In genomic region chr19:11447347-11448262, GRCh38 we compare ENCODE assay signal across 20 cellular contexts. TPM values are rescaled to one million over a fixed set of nuclear protein-coding genes. Genes with fewer than 3 reads are reported as not detected.
A peak's percentile ranks its signal among the peaks of the same experiment; 100 is the strongest.
DNase-seq lines count a peak whose midpoint lies in the region; ATAC-seq and TF ChIP-seq lines count a peak whose summit lies in the region.
"Had no signal": no experiment of that assay in that cellular context is flagged by ENCODE, and none has a peak within 500 bp of the region (broad histone marks: within the 10 kb centered on the region; RNA-seq: fewer than 3 reads in every experiment).

No MANE protein-coding gene starts in this region.

- no peaks in the 10 kb centered on the region for H3K9me3 Mint-ChIP-seq in stimulated activated naive CD8-positive, alpha-beta T cell treated with anti-CD3 and anti-CD28 coated beads, Interleukin-15, amount 100 ng/mL, for 72 hours
- H3K9me3 Mint-ChIP-seq: CD8-positive, alpha-beta memory T cell had no signal

- no peaks in the 10 kb centered on the region for H4K20me1 ChIP-seq in osteoblast (ENCODE audit: insufficient read depth, low read length)

- no peak overlapping the region for H3K4me2 ChIP-seq in osteoblast (ENCODE audit: insufficient read depth, low read length)

- 83 to 89% methylated on average over 33 to 35 of the region's 35 CpGs for WGBS in aorta, 2 donors

- H3K36me3 ChIP-seq in osteoblast (ENCODE audit: insufficient read depth, low read length) (peaks cover 18% of the 10 kb centered on the region), aorta (ENCODE audit: control insufficient read depth in 1 of 2, insufficient read depth in 2 of 2, low read length in 1 of 2) (peaks cover 0 to 2% of the 10 kb centered on the region in 2 donors), left lung (peaks cover 0 to 85% of the 10 kb centered on the region in 2 donors)

- H2AFZ ChIP-seq in osteoblast (ENCODE audit: low read length) = no peak overlapping the region

- H3K27ac Mint-ChIP-seq in stimulated activated naive CD8-positive, alpha-beta T cell treated with anti-CD3 and anti-CD28 coated beads, Interleukin-15, amount 100 ng/mL, for 72 hours = no peak overlapping the region

- TF ChIP-seq CTCF in osteoblast (IDR thresholded peaks at IDR 0.05; ENCODE audit: extremely low read depth, low read depth, low read length) (no peak), left lung (IDR thresholded peaks at IDR 0.05) (no peak)

- no peaks in the 10 kb centered on the region for H3K4me1 Mint-ChIP-seq in stimulated activated naive CD8-positive, alpha-beta T cell treated with anti-CD3 and anti-CD28 coated beads, Interleukin-15, amount 100 ng/mL, for 72 hours
- H3K4me1 Mint-ChIP-seq: CD8-positive, alpha-beta memory T cell had no signal

- intact Hi-C loops in aorta (cut with DNase I) = loop anchor here (2.0 to 10.0 kb wide), 2 partner anchors 205 to 313 kb away; no protein-coding TSS in a partner anchor
- intact Hi-C loops in left lung (cut with DNase I) = loop anchor here in 1 of 2 donors (10.0 kb wide), 1 partner anchor 153 kb away; the partner anchor contains the start of gene TSPAN16

- no peaks in the 10 kb centered on the region for H3K9me3 ChIP-seq in osteoblast (ENCODE audit: low read depth, low read length)
- H3K9me3 ChIP-seq in aorta (ENCODE audit: control insufficient read depth, low read length) = no peaks in the 10 kb centered on the region
- no peaks in the 10 kb centered on the region for H3K9me3 ChIP-seq in left lung
- H3K9me3 ChIP-seq: Peyer's patch had no signal

- no peaks in the 10 kb centered on the region for H3K27me3 ChIP-seq in osteoblast (ENCODE audit: insufficient read depth, low read length)
- no peaks in the 10 kb centered on the region for H3K27me3 ChIP-seq in aorta (ENCODE audit: control insufficient read depth in 1 of 2, insufficient read depth in 2 of 2, low read length in 1 of 2)
- no peaks in the 10 kb centered on the region for H3K27me3 ChIP-seq in left lung
- H3K27me3 ChIP-seq: Peyer's patch had no signal

- H3K27ac ChIP-seq in cingulate gyrus (ENCODE audit: low read depth, low read length) (peak overlapping the region; percentile 95), osteoblast (ENCODE audit: low read depth, low read length) (no peak overlapping the region), aorta (ENCODE audit: low read depth in 1 of 2, low read length in 2 of 2) (no peak overlapping the region), left lung (no peak overlapping the region)
- H3K27ac ChIP-seq: C4-2B, Peyer's patch had no signal

- no peaks in the 10 kb centered on the region for H3K4me1 ChIP-seq in osteoblast (ENCODE audit: insufficient read depth, low read length)
- H3K4me1 ChIP-seq in aorta (ENCODE audit: control insufficient read depth in 1 of 2, insufficient read depth in 2 of 2, low read length in 2 of 2) = no peaks in the 10 kb centered on the region
- H3K4me1 ChIP-seq in left lung = no peaks in the 10 kb centered on the region
- H3K4me1 ChIP-seq: Peyer's patch had no signal

- H3K27me3 Mint-ChIP-seq in stimulated activated naive CD8-positive, alpha-beta T cell treated with anti-CD3 and anti-CD28 coated beads, Interleukin-15, amount 100 ng/mL, for 72 hours = peaks cover 3% of the 10 kb centered on the region
- H3K27me3 Mint-ChIP-seq: CD8-positive, alpha-beta memory T cell had no signal

- H3K79me2 ChIP-seq in osteoblast (ENCODE audit: insufficient read depth, low read length) = no peaks in the 10 kb centered on the region

- H3K4me3 Mint-ChIP-seq in stimulated activated naive CD8-positive, alpha-beta T cell treated with anti-CD3 and anti-CD28 coated beads, Interleukin-15, amount 100 ng/mL, for 72 hours = no peak overlapping the region

- no peak for DNase-seq in stimulated activated naive CD8-positive, alpha-beta T cell treated with anti-CD3 and anti-CD28 coated beads, Interleukin-15, amount 100 ng/mL, for 72 hours
- no peak for DNase-seq in stimulated activated naive CD8-positive, alpha-beta T cell treated with anti-CD3 and anti-CD28 coated beads, Interleukin-15, Interleukin-2, amounts not matched to agents 100 U/mL and 50 U/mL, for 24 hours
- DNase-seq in osteoblast (ENCODE audit: insufficient read length, low spot score, missing footprints) (peak; percentile 76), aorta (no peak), left lung (no peak)
- DNase-seq in activated CD4-positive, alpha-beta T cell treated with anti-CD3 and anti-CD28 coated beads for 1 hour = no peak
- DNase-seq: HCEC 1CT, NCI-H1694, NCI-H2171 treated with DMSO at 0.1 percent for 48 hours, NCI-H524 treated with DMSO at 0.1 percent for 48 hours, SW 1271 had no signal

- H3K4me3 ChIP-seq in osteoblast (ENCODE audit: insufficient read depth, low read length) = no peak overlapping the region
- no peak overlapping the region for H3K4me3 ChIP-seq in aorta (ENCODE audit: low read length in 2 of 2)
- no peak overlapping the region for H3K4me3 ChIP-seq in left lung
- H3K4me3 ChIP-seq: Peyer's patch had no signal

- ATAC-seq in stimulated activated naive CD8-positive, alpha-beta T cell treated with anti-CD3 and anti-CD28 coated beads, Interleukin-15, amount 100 ng/mL, for 72 hours = peak; percentile 16
- no peak for ATAC-seq in stimulated activated naive CD8-positive, alpha-beta T cell treated with anti-CD3 and anti-CD28 coated beads, Interleukin-15, Interleukin-2, amounts not matched to agents 100 U/mL and 50 U/mL, for 24 hours
- ATAC-seq in aorta (ENCODE audit: low FRiP score) (no peak), left lung (no peak)

RNA-seq across cellular contexts. Expression of gene PRKCSH, which starts 12.2 kb away (rescaled TPM):
- 117 and 119 TPM in 2 replicates for total RNA-seq in osteoblast
- 100 to 1,000 TPM; 168 to 207 TPM for total RNA-seq in aorta
- polyA plus RNA-seq in aorta = 100 to 1,000 TPM in 1 of 2 donors, 10 to 100 TPM in 1; 90.2 to 168 TPM
- total RNA-seq in left lung = 100 to 1,000 TPM; 286 to 303 TPM

RNA-seq across cellular contexts. Expression of gene ODAD3, which starts 12.7 kb away (rescaled TPM):
- total RNA-seq in osteoblast = under 0.01 TPM in 2 replicates
- total RNA-seq in aorta = 1 to 10 TPM in 1 of 2 donors, under 1 TPM in 1; 0.49 to 1.8 TPM
- 1 to 10 TPM; 1.4 to 2.6 TPM for polyA plus RNA-seq in aorta
- 1 to 10 TPM in 1 of 2 donors, under 1 TPM in 1; 0.55 to 2.1 TPM for total RNA-seq in left lung
- total RNA-seq: Calu3, Daoy had no signal
- polyA plus RNA-seq: CD8-positive, alpha-beta memory T cell had no signal

RNA-seq across cellular contexts. Expression of gene RGL3, which starts 28.5 kb away (rescaled TPM):
- total RNA-seq in osteoblast (0.29 and 0.36 TPM in 2 replicates), aorta (10 to 100 TPM; 30.2 to 51.6 TPM), left lung (10 to 100 TPM; 35.7 to 68.2 TPM)
- polyA plus RNA-seq in aorta = 10 to 100 TPM; 14.5 to 78.5 TPM
- total RNA-seq: CD8-positive, alpha-beta memory T cell; Daoy; HT1080 had no signal
- polyA plus RNA-seq: CD8-positive, alpha-beta memory T cell had no signal

RNA-seq across cellular contexts. Expression of gene ELAVL3, which starts 33.2 kb away (rescaled TPM):
- total RNA-seq in osteoblast (0.72 TPM in 1 of 2 replicates, not detected in the other), aorta (not detected), left lung (under 1 TPM in 1 of 2 donors, not detected in 1; 0.21 TPM)
- polyA plus RNA-seq in aorta = under 1 TPM; 0.13 to 0.56 TPM
- total RNA-seq: Calu3; CD8-positive, alpha-beta memory T cell; Daoy; HT1080; M059J; SK-MEL-5 had no signal
- polyA plus RNA-seq: CD8-positive, alpha-beta memory T cell had no signal

RNA-seq across cellular contexts. Expression of gene ZNF653, which starts 58.0 kb away (rescaled TPM):
- 2.9 and 3.5 TPM in 2 replicates for total RNA-seq in osteoblast
- 10 to 100 TPM; 11.4 to 11.6 TPM for total RNA-seq in aorta
- polyA plus RNA-seq in aorta = 10 to 100 TPM in 1 of 2 donors, 1 to 10 TPM in 1; 5.4 to 22.5 TPM
- 1 to 10 TPM; 7.7 to 8.4 TPM for total RNA-seq in left lung

Comparison
In these comparisons a context has a peak if more than half of its experiments do, and no peak if none do; other contexts are left out.
1. RNA of gene RGL3, which starts 28.5 kb away (total RNA-seq): 35.7 to 68.2 TPM in left lung and 30.2 to 51.6 TPM in aorta; 0.29 to 0.36 TPM in osteoblast; every median in the first group is over 10 times any median in the second.